In the genomic region with DNA sequence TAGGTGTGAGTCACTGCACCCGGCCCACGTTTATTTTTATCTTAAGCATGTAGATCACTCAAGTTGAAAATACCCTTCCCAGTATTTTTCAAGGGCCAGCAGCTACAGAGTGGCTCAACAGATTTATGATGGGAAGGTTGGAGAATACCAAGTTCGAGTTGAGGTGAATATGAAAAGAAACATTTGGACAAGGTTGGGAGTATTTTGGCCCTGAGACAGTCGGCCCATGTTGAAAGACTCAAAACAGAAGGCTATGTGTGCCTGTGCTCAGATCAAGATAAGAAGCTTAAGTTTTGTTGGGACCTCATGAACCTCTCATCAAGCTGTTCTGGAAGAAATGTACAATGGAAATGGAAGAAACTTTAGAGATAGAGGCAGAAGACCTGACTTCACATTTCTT, we compare ENCODE assay signal across 21 cellular contexts.
DNase-seq lines count a peak whose midpoint lies in the region; ATAC-seq, FAIRE-seq and TF ChIP-seq lines count a peak whose summit lies in the region.
"Had no signal": no experiment of that assay in that cellular context is flagged by ENCODE, and none has a peak within 500 bp of the region (broad histone marks: within the 10 kb centered on the region; RNA-seq: fewer than 3 reads in every experiment).

No MANE protein-coding gene starts in this region.

- TF ChIP-seq POLR2A in K562 (conservative IDR thresholded peaks at IDR 0.05): no peak

- H3K4me3 Mint-ChIP-seq in HFFc6: no peak overlapping the region
- H3K4me3 Mint-ChIP-seq in activated CD8-positive, alpha-beta memory T cell treated with anti-CD3 and anti-CD28 coated beads, Interleukin-2, amount 10 ng/mL, durations not matched to agents 7 days and 5 days: no peak overlapping the region
- H3K4me3 Mint-ChIP-seq: CD14-positive monocyte; CD4-positive, alpha-beta memory T cell; IgD-negative memory B cell had no signal

- TF ChIP-seq EP300 in K562 (IDR thresholded peaks at IDR 0.05; ENCODE audit: low read length): no peak

- intact Hi-C loops in K562 (cut with micrococcal nuclease): no loop called here

- H3K4me3 ChIP-seq in ACC112 (ENCODE audit: low read depth, low read length) (no peak overlapping the region), K562 (no peak overlapping the region), osteoblast (ENCODE audit: insufficient read depth, low read length) (no peak overlapping the region)
- H3K4me3 ChIP-seq: BLaER1, GM23248, HAP-1 had no signal

- H3K9me3 Mint-ChIP-seq in HFFc6: no peaks in the 10 kb centered on the region
- H3K9me3 Mint-ChIP-seq in activated CD8-positive, alpha-beta memory T cell treated with anti-CD3 and anti-CD28 coated beads, Interleukin-2, amount 10 ng/mL, durations not matched to agents 7 days and 5 days (ENCODE audit: low read depth): no peaks in the 10 kb centered on the region
- H3K9me3 Mint-ChIP-seq: CD4-positive, alpha-beta memory T cell had no signal

- CTCF ChIA-PET in K562 (lab: Yijun Ruan, JAX; ENCODE audit: low intra/inter-chr PET ratio): no interaction called here
- CTCF ChIA-PET in activated CD8-positive, alpha-beta memory T cell treated with anti-CD3 and anti-CD28 coated beads, Interleukin-2, amount 10 ng/mL, durations not matched to agents 7 days and 5 days (lab: Charles Lee): interaction anchor here (0.6 to 1.0 kb wide), 2 partner anchors 9 to 32 kb away, joined by 3 read pairs; no protein-coding TSS in a partner anchor

- WGBS in K562 (ENCODE audit: insufficient coverage, low coverage, missing lambda C conversion rate): 0% methylated on average over 4 of the region's 4 CpGs

- POLR2A ChIA-PET in K562 (lab: Yijun Ruan, JAX): interaction anchor here (0.7 kb wide), 1 partner anchor 35 kb away, joined by 3 read pairs; no protein-coding TSS in a partner anchor

- H3K27ac ChIP-seq in ACC112 (ENCODE audit: low read depth, low read length) (peak overlapping the region; percentile 83; the same call in 1 of the 2 replicates), K562 (ENCODE audit: extremely low read depth, low read depth, low read length) (no peak overlapping the region), osteoblast (ENCODE audit: low read depth, low read length) (peak overlapping the region; percentile 95)
- H3K27ac ChIP-seq: BLaER1 had no signal

- peaks cover 2% of the 10 kb centered on the region; the same call in 1 of the 2 replicates for H3K27me3 Mint-ChIP-seq in HFFc6 (ENCODE audit: insufficient read depth)
- peaks cover 45% of the 10 kb centered on the region for H3K27me3 Mint-ChIP-seq in activated CD8-positive, alpha-beta memory T cell treated with anti-CD3 and anti-CD28 coated beads, Interleukin-2, amount 10 ng/mL, durations not matched to agents 7 days and 5 days

- H3K36me3 ChIP-seq in ACC112 (ENCODE audit: insufficient read depth, low read length) (peaks cover 53% of the 10 kb centered on the region), K562 (ENCODE audit: control insufficient read depth, insufficient read depth, low read length) (no peaks in the 10 kb centered on the region), osteoblast (ENCODE audit: insufficient read depth, low read length) (peaks cover 9% of the 10 kb centered on the region)
- H3K36me3 ChIP-seq: BLaER1, HAP-1 had no signal

- no peak for TF ChIP-seq CTCF in HFFc6 (IDR thresholded peaks at IDR 0.05)
- TF ChIP-seq CTCF in K562 (IDR thresholded peaks at IDR 0.05 in 2 of 3, conservative IDR thresholded peaks at IDR 0.05 in 1 of 3; ENCODE audit: insufficient read depth in 2 of 3, low read depth in 1 of 3, low read length in 3 of 3): no peak
- no peak for TF ChIP-seq CTCF in osteoblast (IDR thresholded peaks at IDR 0.05; ENCODE audit: extremely low read depth, low read depth, low read length)

- H3K9me1 ChIP-seq in K562 (ENCODE audit: control insufficient read depth, insufficient read depth, low read length): no peaks in the 10 kb centered on the region

- BruUV-seq in K562 (replicated peaks; lab: Mats Ljungman, UMichigan): no TSS peak

- peaks cover 22% of the 10 kb centered on the region for H3K4me1 ChIP-seq in ACC112 (ENCODE audit: control insufficient read depth, insufficient read depth, low read length, unreplicated experiment)
- H3K4me1 ChIP-seq in K562 (replicated peaks in 1 of 2; ENCODE audit: control insufficient read depth in 2 of 2, insufficient read depth in 2 of 2, low read length in 2 of 2): peaks cover 0 to 7% of the 10 kb centered on the region in 2 experiments; a peak in 3 of 5 replicates
- peaks cover 18% of the 10 kb centered on the region for H3K4me1 ChIP-seq in osteoblast (ENCODE audit: insufficient read depth, low read length)
- H3K4me1 ChIP-seq: HAP-1 had no signal

- ATAC-seq in K562 (no peak), HG03565 (IDR thresholded peaks at IDR 0.05; ENCODE audit: unreplicated experiment) (no peak)
- no peak for ATAC-seq in activated CD8-positive, alpha-beta memory T cell treated with anti-CD3 and anti-CD28 coated beads, Interleukin-2, amount 10 ng/mL, durations not matched to agents 7 days and 5 days

- peaks cover 29% of the 10 kb centered on the region for H3K4me1 Mint-ChIP-seq in HFFc6 (ENCODE audit: low read depth)
- H3K4me1 Mint-ChIP-seq in activated CD8-positive, alpha-beta memory T cell treated with anti-CD3 and anti-CD28 coated beads, Interleukin-2, amount 10 ng/mL, durations not matched to agents 7 days and 5 days: peaks cover 9% of the 10 kb centered on the region
- H3K4me1 Mint-ChIP-seq: CD14-positive monocyte had no signal

- no peak overlapping the region for H3K9ac ChIP-seq in K562 (ENCODE audit: insufficient read depth in 1 of 2, low read depth in 2 of 2, low read length in 2 of 2)
- H3K9ac ChIP-seq: BLaER1 had no signal

- in situ Hi-C loops in K562 (cut with MboI): loop anchor here (5.0 kb wide), 1 partner anchor 66 kb away; no protein-coding TSS in a partner anchor

- peaks cover 28% of the 10 kb centered on the region; the same call in 1 of the 2 replicates for H3K36me3 Mint-ChIP-seq in HFFc6 (ENCODE audit: low read depth)
- no peaks in the 10 kb centered on the region for H3K36me3 Mint-ChIP-seq in activated CD8-positive, alpha-beta memory T cell treated with anti-CD3 and anti-CD28 coated beads, Interleukin-2, amount 10 ng/mL, durations not matched to agents 7 days and 5 days
- H3K36me3 Mint-ChIP-seq: CD14-positive monocyte; CD4-positive, alpha-beta memory T cell; IgD-negative memory B cell had no signal

- H3K27me3 ChIP-seq in ACC112 (ENCODE audit: insufficient read depth, low read length) (no peaks in the 10 kb centered on the region), K562 (ENCODE audit: control insufficient read depth in 2 of 2, insufficient read depth in 2 of 2, low read length in 2 of 2) (no peaks in the 10 kb centered on the region), osteoblast (ENCODE audit: insufficient read depth, low read length) (no peaks in the 10 kb centered on the region)
- H3K27me3 ChIP-seq: BLaER1 had no signal

- H3K4me2 ChIP-seq in K562 (ENCODE audit: insufficient read depth, low read length): no peak overlapping the region
- no peak overlapping the region for H3K4me2 ChIP-seq in osteoblast (ENCODE audit: insufficient read depth, low read length)
- H3K4me2 ChIP-seq: BLaER1 had no signal

- DNase-seq in HFFc6 (no peak), K562 (ENCODE audit: extremely low read depth in 1 of 4, low spot score in 3 of 4) (no peak), osteoblast (ENCODE audit: insufficient read length, low spot score, missing footprints) (no peak), NCI-H146 treated with DMSO at 0.1 percent for 48 hours (lab: John Stamatoyannopoulos, UW; ENCODE audit: unreplicated experiment) (no peak), cortex of kidney (lab: John Stamatoyannopoulos, UW) (no peak)
- no peak for DNase-seq in activated CD8-positive, alpha-beta memory T cell treated with anti-CD3 and anti-CD28 coated beads, Interleukin-2, amount 10 ng/mL, durations not matched to agents 7 days and 5 days
- DNase-seq: CD4-positive, alpha-beta memory T cell; DMS153; DMS79; GDM1; GM23248 had no signal

- no peaks in the 10 kb centered on the region for H4K20me1 ChIP-seq in K562 (replicated peaks; ENCODE audit: control insufficient read depth, insufficient read depth, low read length)
- no peaks in the 10 kb centered on the region for H4K20me1 ChIP-seq in osteoblast (ENCODE audit: insufficient read depth, low read length)
- H4K20me1 ChIP-seq: BLaER1 had no signal

- no peaks in the 10 kb centered on the region for H3K9me3 ChIP-seq in K562 (replicated peaks; ENCODE audit: control insufficient read depth, insufficient read depth, low read depth, low read length)
- H3K9me3 ChIP-seq in osteoblast (ENCODE audit: low read depth, low read length): no peaks in the 10 kb centered on the region
- H3K9me3 ChIP-seq: BLaER1, HAP-1 had no signal

- no peak for TF ChIP-seq RAD21 in K562 (CRISPR knock-in tag; conservative IDR thresholded peaks at IDR 0.05 in 1 of 2, IDR thresholded peaks at IDR 0.05 in 1 of 2)

- peak overlapping the region; percentile 46; the same call in 1 of the 2 replicates for H3K27ac Mint-ChIP-seq in HFFc6
- H3K27ac Mint-ChIP-seq in activated CD8-positive, alpha-beta memory T cell treated with anti-CD3 and anti-CD28 coated beads, Interleukin-2, amount 10 ng/mL, durations not matched to agents 7 days and 5 days: no peak overlapping the region
- H3K27ac Mint-ChIP-seq: CD14-positive monocyte; CD4-positive, alpha-beta memory T cell; IgD-negative memory B cell had no signal

- peaks cover 46% of the 10 kb centered on the region for H3K79me2 ChIP-seq in ACC112 (ENCODE audit: control insufficient read depth, insufficient read depth, low read length, unreplicated experiment)
- no peaks in the 10 kb centered on the region for H3K79me2 ChIP-seq in K562 (ENCODE audit: control insufficient read depth, insufficient read depth, low read length)
- H3K79me2 ChIP-seq in osteoblast (ENCODE audit: insufficient read depth, low read length): peaks cover 66% of the 10 kb centered on the region

- no peak overlapping the region for H2AFZ ChIP-seq in ACC112 (ENCODE audit: low read length, unreplicated experiment)
- H2AFZ ChIP-seq in K562 (ENCODE audit: low read depth, low read length): no peak overlapping the region
- no peak overlapping the region for H2AFZ ChIP-seq in osteoblast (ENCODE audit: low read length)
- H2AFZ ChIP-seq: GM23248 had no signal

- no peak for FAIRE-seq in K562 (lab: Jason Lieb, UNC)
- FAIRE-seq: A204.1, GM12892, GM18507, HTR-8/SVneo had no signal

TF ChIP-seq in K562, 482 proteins besides CTCF, POLR2A, EP300 and RAD21 (continues in another document):
- TF ChIP-seq RFX1 (IDR thresholded peaks at IDR 0.05) (no peak), ZNF24 (IDR thresholded peaks at IDR 0.05) (no peak)
